Comparison of ENCODE assay signal across 1 cellular context in the genomic region with DNA sequence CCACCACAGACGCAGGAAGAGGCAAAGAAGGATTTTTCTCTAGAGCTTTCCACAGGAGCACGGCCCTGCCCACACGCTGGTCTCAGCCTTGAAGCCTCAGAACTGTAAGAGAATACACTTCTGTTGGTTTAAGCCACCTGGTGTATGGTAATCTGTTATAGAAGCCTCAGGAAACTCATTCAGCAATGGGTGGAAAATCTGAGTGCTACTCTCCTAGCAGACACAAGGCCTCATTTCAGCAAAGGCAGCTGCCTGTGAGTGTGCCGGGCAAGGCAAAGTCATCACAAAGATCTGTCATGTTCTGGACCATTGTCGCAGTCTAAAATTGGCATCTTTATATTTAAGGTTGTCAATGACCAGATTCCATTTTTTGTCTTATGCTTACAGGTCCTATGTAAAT.
TF ChIP-seq lines count a peak whose summit lies in the region.

No MANE protein-coding gene starts in this region.

TF ChIP-seq in A549, 52 proteins besides CTCF, POLR2A, EP300 and RAD21 (continued from another document):
- TF ChIP-seq, protein P1, sequence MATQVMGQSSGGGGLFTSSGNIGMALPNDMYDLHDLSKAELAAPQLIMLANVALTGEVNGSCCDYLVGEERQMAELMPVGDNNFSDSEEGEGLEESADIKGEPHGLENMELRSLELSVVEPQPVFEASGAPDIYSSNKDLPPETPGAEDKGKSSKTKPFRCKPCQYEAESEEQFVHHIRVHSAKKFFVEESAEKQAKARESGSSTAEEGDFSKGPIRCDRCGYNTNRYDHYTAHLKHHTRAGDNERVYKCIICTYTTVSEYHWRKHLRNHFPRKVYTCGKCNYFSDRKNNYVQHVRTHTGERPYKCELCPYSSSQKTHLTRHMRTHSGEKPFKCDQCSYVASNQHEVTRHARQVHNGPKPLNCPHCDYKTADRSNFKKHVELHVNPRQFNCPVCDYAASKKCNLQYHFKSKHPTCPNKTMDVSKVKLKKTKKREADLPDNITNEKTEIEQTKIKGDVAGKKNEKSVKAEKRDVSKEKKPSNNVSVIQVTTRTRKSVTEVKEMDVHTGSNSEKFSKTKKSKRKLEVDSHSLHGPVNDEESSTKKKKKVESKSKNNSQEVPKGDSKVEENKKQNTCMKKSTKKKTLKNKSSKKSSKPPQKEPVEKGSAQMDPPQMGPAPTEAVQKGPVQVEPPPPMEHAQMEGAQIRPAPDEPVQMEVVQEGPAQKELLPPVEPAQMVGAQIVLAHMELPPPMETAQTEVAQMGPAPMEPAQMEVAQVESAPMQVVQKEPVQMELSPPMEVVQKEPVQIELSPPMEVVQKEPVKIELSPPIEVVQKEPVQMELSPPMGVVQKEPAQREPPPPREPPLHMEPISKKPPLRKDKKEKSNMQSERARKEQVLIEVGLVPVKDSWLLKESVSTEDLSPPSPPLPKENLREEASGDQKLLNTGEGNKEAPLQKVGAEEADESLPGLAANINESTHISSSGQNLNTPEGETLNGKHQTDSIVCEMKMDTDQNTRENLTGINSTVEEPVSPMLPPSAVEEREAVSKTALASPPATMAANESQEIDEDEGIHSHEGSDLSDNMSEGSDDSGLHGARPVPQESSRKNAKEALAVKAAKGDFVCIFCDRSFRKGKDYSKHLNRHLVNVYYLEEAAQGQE (IDR thresholded peaks at IDR 0.05), result no peak
- TF ChIP-seq E2F6 (IDR thresholded peaks at IDR 0.05; ENCODE audit: borderline replicate concordance, low read depth), result no peak
- TF ChIP-seq HOXA7 (CRISPR knock-in tag; IDR thresholded peaks at IDR 0.05), result no peak
- TF ChIP-seq ZC3H11A (IDR thresholded peaks at IDR 0.05), result no peak
- no peak for TF ChIP-seq RNF2 (IDR thresholded peaks at IDR 0.05; ENCODE audit: borderline replicate concordance, low read depth)
- TF ChIP-seq RFX5 (IDR thresholded peaks at IDR 0.05), result no peak
- TF ChIP-seq HDAC2 (IDR thresholded peaks at IDR 0.05), result no peak
- no peak for TF ChIP-seq CBX8 (IDR thresholded peaks at IDR 0.05)
- no peak for TF ChIP-seq TP53 (CRISPR knock-in tag; IDR thresholded peaks at IDR 0.05)
- no peak for TF ChIP-seq KDM5A (IDR thresholded peaks at IDR 0.05)
- TF ChIP-seq, protein P2, sequence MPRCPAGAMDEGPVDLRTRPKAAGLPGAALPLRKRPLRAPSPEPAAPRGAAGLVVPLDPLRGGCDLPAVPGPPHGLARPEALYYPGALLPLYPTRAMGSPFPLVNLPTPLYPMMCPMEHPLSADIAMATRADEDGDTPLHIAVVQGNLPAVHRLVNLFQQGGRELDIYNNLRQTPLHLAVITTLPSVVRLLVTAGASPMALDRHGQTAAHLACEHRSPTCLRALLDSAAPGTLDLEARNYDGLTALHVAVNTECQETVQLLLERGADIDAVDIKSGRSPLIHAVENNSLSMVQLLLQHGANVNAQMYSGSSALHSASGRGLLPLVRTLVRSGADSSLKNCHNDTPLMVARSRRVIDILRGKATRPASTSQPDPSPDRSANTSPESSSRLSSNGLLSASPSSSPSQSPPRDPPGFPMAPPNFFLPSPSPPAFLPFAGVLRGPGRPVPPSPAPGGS (IDR thresholded peaks at IDR 0.05), result no peak
- no peak for TF ChIP-seq MAZ (IDR thresholded peaks at IDR 0.05; ENCODE audit: borderline replicate concordance, low read depth, low read length)
- no peak for TF ChIP-seq MAFK (IDR thresholded peaks at IDR 0.05; ENCODE audit: partially characterized antibody)
